8 cellular contexts compared by ENCODE assay signal in genomic region chr1:185338719-185339622, GRCh38.
DNase-seq lines count a peak whose midpoint lies in the region; ATAC-seq lines count a peak whose summit lies in the region.

No MANE protein-coding gene starts in this region.

- peak; percentile 37 for DNase-seq in activated T-cell treated with anti-CD3 and anti-CD28 coated beads, Interleukin-2, amount 50 U/mL, for 24 hours
- DNase-seq in activated T-cell treated with anti-CD3 and anti-CD28 coated beads, Interleukin-2, amount 50 U/mL, for 1 hour: no peak
- peak; percentile 91 for DNase-seq in NOMO-1 treated with DMSO at 0.1 percent for 48 hours (lab: John Stamatoyannopoulos, UW; ENCODE audit: unreplicated experiment)
- peak; percentile 4 to 24 (median 9) for DNase-seq in effector memory CD4-positive, alpha-beta T cell
- peak; percentile 31 for DNase-seq in stimulated activated naive CD8-positive, alpha-beta T cell treated with anti-CD3 and anti-CD28 coated beads, Interleukin-15, Interleukin-2, amounts not matched to agents 100 U/mL and 50 U/mL, for 24 hours
- DNase-seq in HCEC 1CT: no peak
- no peak for DNase-seq in NCI-H748 (lab: John Stamatoyannopoulos, UW; ENCODE audit: unreplicated experiment)

- H3K4me3 ChIP-seq in effector memory CD4-positive, alpha-beta T cell (ENCODE audit: insufficient read depth, low read depth, low read length, poor library complexity, severe bottlenecking): peak overlapping the region; percentile 13

- H3K27ac Mint-ChIP-seq in activated T-cell treated with anti-CD3 and anti-CD28 coated beads, Interleukin-2, amount 50 U/mL, for 24 hours: peak overlapping the region; percentile 36

- H3K36me3 Mint-ChIP-seq in activated T-cell treated with anti-CD3 and anti-CD28 coated beads, Interleukin-2, amount 50 U/mL, for 24 hours (ENCODE audit: low read depth): no peaks in the 10 kb centered on the region

- no peaks in the 10 kb centered on the region for H3K9me3 Mint-ChIP-seq in activated T-cell treated with anti-CD3 and anti-CD28 coated beads, Interleukin-2, amount 50 U/mL, for 24 hours

- H3K4me1 Mint-ChIP-seq in activated T-cell treated with anti-CD3 and anti-CD28 coated beads, Interleukin-2, amount 50 U/mL, for 24 hours (ENCODE audit: low read depth): peaks cover 28% of the 10 kb centered on the region

- no peak overlapping the region for H3K4me3 Mint-ChIP-seq in activated T-cell treated with anti-CD3 and anti-CD28 coated beads, Interleukin-2, amount 50 U/mL, for 24 hours

- H3K27me3 Mint-ChIP-seq in activated T-cell treated with anti-CD3 and anti-CD28 coated beads, Interleukin-2, amount 50 U/mL, for 24 hours: no peaks in the 10 kb centered on the region

- no peaks in the 10 kb centered on the region for H3K36me3 ChIP-seq in effector memory CD4-positive, alpha-beta T cell (ENCODE audit: control insufficient read depth, insufficient read depth, low read length)

- no peaks in the 10 kb centered on the region for H3K9me3 ChIP-seq in effector memory CD4-positive, alpha-beta T cell (ENCODE audit: control insufficient read depth, low read length)

- no peaks in the 10 kb centered on the region for H3K27me3 ChIP-seq in effector memory CD4-positive, alpha-beta T cell (replicated peaks; ENCODE audit: control insufficient read depth, insufficient read depth, low read length, poor library complexity, severe bottlenecking)

- ATAC-seq in HG02759 (IDR thresholded peaks at IDR 0.05; ENCODE audit: unreplicated experiment): peak; percentile 94
- ATAC-seq in stimulated activated naive CD8-positive, alpha-beta T cell treated with anti-CD3 and anti-CD28 coated beads, Interleukin-15, Interleukin-2, amounts not matched to agents 100 U/mL and 50 U/mL, for 24 hours: peak; percentile 74

- H3K4me1 ChIP-seq in effector memory CD4-positive, alpha-beta T cell (ENCODE audit: control insufficient read depth, insufficient read depth, low read length, poor library complexity, severe bottlenecking): peaks cover 25% of the 10 kb centered on the region

- no peak overlapping the region for H3K27ac ChIP-seq in effector memory CD4-positive, alpha-beta T cell (ENCODE audit: insufficient read depth, low read length, poor library complexity, severe bottlenecking)

Comparison
In these comparisons a context has a peak if more than half of its experiments do, and no peak if none do; other contexts are left out.
1. DNase-seq: peak in activated T-cell treated with anti-CD3 and anti-CD28 coated beads, Interleukin-2, amount 50 U/mL, for 24 hours (single experiment), NOMO-1 treated with DMSO at 0.1 percent for 48 hours (single experiment), effector memory CD4-positive, alpha-beta T cell (3 of 3) and stimulated activated naive CD8-positive, alpha-beta T cell treated with anti-CD3 and anti-CD28 coated beads, Interleukin-15, Interleukin-2, amounts not matched to agents 100 U/mL and 50 U/mL, for 24 hours (single experiment); none in activated T-cell treated with anti-CD3 and anti-CD28 coated beads, Interleukin-2, amount 50 U/mL, for 1 hour (single experiment), HCEC 1CT (single experiment) and NCI-H748 (single experiment).